18 cellular contexts compared by ENCODE assay signal in the genomic region with DNA sequence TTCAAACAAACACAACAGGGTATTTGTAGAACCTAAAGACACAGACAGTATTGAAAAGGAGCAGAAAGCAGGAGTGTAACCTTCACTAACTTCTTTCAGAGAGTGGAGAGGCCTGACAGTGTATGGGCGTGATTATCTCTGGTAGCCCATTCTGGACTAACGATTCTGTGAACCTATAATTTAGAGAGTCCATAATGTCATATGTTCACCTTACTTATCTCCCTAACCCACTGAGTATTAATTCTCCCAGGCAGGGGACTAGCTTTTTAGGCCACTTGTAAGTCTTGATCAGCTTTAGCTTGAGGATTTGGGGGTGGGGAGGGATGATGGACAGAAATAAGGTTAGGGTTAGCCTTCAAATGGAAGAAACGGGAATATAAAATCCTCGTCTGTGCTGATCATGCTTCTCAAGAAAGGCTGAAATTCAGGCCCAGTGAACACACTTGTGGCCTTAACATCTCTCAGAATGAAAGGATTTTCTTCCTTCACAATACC. TPM values are rescaled to one million over a fixed set of nuclear protein-coding genes. Genes with fewer than 3 reads are reported as not detected.
DNase-seq lines count a peak whose midpoint lies in the region; ATAC-seq, FAIRE-seq and TF ChIP-seq lines count a peak whose summit lies in the region.
"Had no signal": no experiment of that assay in that cellular context is flagged by ENCODE, and none has a peak within 500 bp of the region (broad histone marks: within the 10 kb centered on the region; RNA-seq: fewer than 3 reads in every experiment).

No MANE protein-coding gene starts in this region.

- no peaks in the 10 kb centered on the region for H3K9me3 ChIP-seq in IMR-90 (ENCODE audit: control insufficient read depth, insufficient read depth, low read length)
- no peaks in the 10 kb centered on the region for H3K9me3 ChIP-seq in adipocyte (ENCODE audit: control insufficient read depth, low read length)
- no peaks in the 10 kb centered on the region for H3K9me3 ChIP-seq in kidney (ENCODE audit: control insufficient read depth in 1 of 2, low read length in 2 of 2)
- H3K9me3 ChIP-seq in smooth muscle cell (replicated peaks; ENCODE audit: low read depth) = no peaks in the 10 kb centered on the region
- H3K9me3 ChIP-seq: heart right ventricle, thoracic aorta had no signal

- H2AFZ ChIP-seq in IMR-90 (replicated peaks; ENCODE audit: low read length, poor library complexity) (no peak overlapping the region), smooth muscle cell (ENCODE audit: low read depth) (no peak overlapping the region)

- H3F3A ChIP-seq in smooth muscle cell (ENCODE audit: low read depth) = peaks cover 23% of the 10 kb centered on the region

- H3K56ac ChIP-seq in IMR-90 (ENCODE audit: extremely low read depth, insufficient read depth, low read length) = no peak overlapping the region

- H3K4me1 ChIP-seq in IMR-90 (ENCODE audit: control insufficient read depth, insufficient read depth, low read length) = peaks cover 16% of the 10 kb centered on the region
- H3K4me1 ChIP-seq in adipocyte (ENCODE audit: control insufficient read depth, insufficient read depth, low read length) = peaks cover 69% of the 10 kb centered on the region
- peaks cover 40 to 49% of the 10 kb centered on the region in 2 donors for H3K4me1 ChIP-seq in kidney (ENCODE audit: control insufficient read depth in 1 of 2, insufficient read depth in 1 of 2, low read depth in 1 of 2, low read length in 2 of 2)
- H3K4me1 ChIP-seq in smooth muscle cell (ENCODE audit: low read depth) = peaks cover 34% of the 10 kb centered on the region

- H3K4me1 Mint-ChIP-seq in immature natural killer cell = peaks cover 15 to 17% of the 10 kb centered on the region in 2 donors

- TF ChIP-seq CTCF in IMR-90 (conservative IDR thresholded peaks at IDR 0.05; ENCODE audit: low read depth, low read length) (no peak), kidney (IDR thresholded peaks at IDR 0.05; ENCODE audit: borderline replicate concordance, extremely low read depth, insufficient read depth) (no peak), smooth muscle cell (IDR thresholded peaks at IDR 0.05; ENCODE audit: borderline replicate concordance, insufficient read depth, poor library complexity, severe bottlenecking) (no peak)

- no peak overlapping the region for H2BK15ac ChIP-seq in IMR-90 (ENCODE audit: low read depth, low read length)

- no peak overlapping the region for H4K5ac ChIP-seq in IMR-90 (ENCODE audit: low read depth, low read length)

- no CpG with 5 or more reads among the region's 4 CpGs for whole genome bisulfite sequencing in IMR-90 (ENCODE audit: extremely low coverage in 2 of 2, insufficient read length in 1 of 2), 2 experiments
- WGBS in smooth muscle cell (ENCODE audit: low lambda C conversion rate) = 86% methylated on average over 4 of the region's 4 CpGs

- DNase-seq in IMR-90 (no peak), adipocyte (ENCODE audit: low read depth) (no peak), kidney (no peak), smooth muscle cell (lab: John Stamatoyannopoulos, UW; ENCODE audit: unreplicated experiment) (no peak), immature natural killer cell (no peak), amniotic stem cell (lab: John Stamatoyannopoulos, UW) (no peak), A172 (ENCODE audit: low spot score) (no peak), NCI-H2107 (lab: John Stamatoyannopoulos, UW) (no peak)
- DNase-seq: activated CD8-positive, alpha-beta T cell treated with anti-CD3 and anti-CD28 coated beads for 36 hours; AML-193; heart right ventricle; left cardiac atrium; NCI-H1092 treated with DMSO at 0.1 percent for 48 hours; nephron progenitor cell; retina; stimulated activated CD4-positive, alpha-beta T cell treated with anti-CD3 and anti-CD28 coated beads, Interleukin-2, amount 100 ng/mL, for 24 hours had no signal

- ATAC-seq in IMR-90 (ENCODE audit: low read depth) = no peak
- ATAC-seq: activated CD8-positive, alpha-beta T cell treated with anti-CD3 and anti-CD28 coated beads for 36 hours; heart right ventricle; left cardiac atrium had no signal

- H3K36me3 ChIP-seq in IMR-90 (ENCODE audit: control insufficient read depth, insufficient read depth, low read length) = no peaks in the 10 kb centered on the region
- no peaks in the 10 kb centered on the region for H3K36me3 ChIP-seq in adipocyte (ENCODE audit: control insufficient read depth, insufficient read depth, low read length, severe bottlenecking)
- H3K36me3 ChIP-seq in kidney (ENCODE audit: control insufficient read depth in 1 of 2, insufficient read depth in 2 of 2, low read length in 2 of 2) = no peaks in the 10 kb centered on the region
- H3K36me3 ChIP-seq in smooth muscle cell (ENCODE audit: low read depth) = no peaks in the 10 kb centered on the region
- H3K36me3 ChIP-seq: heart right ventricle, thoracic aorta had no signal

- no peak overlapping the region for H3K4me2 ChIP-seq in IMR-90 (ENCODE audit: low read depth, low read length)
- H3K4me2 ChIP-seq in smooth muscle cell = no peak overlapping the region

- no peak overlapping the region for H3K18ac ChIP-seq in IMR-90 (ENCODE audit: low read depth, low read length)

- H3K27ac ChIP-seq in IMR-90 (ENCODE audit: insufficient read depth, low read length) = no peak overlapping the region
- peak overlapping the region; percentile 93 to 97 for H3K27ac ChIP-seq in kidney (ENCODE audit: low read depth in 2 of 2, low read length in 2 of 2)
- peak overlapping the region; percentile 85 for H3K27ac ChIP-seq in smooth muscle cell (ENCODE audit: low read depth)
- H3K27ac ChIP-seq: heart right ventricle, thoracic aorta had no signal

- no peaks in the 10 kb centered on the region for H3K9me3 Mint-ChIP-seq in immature natural killer cell
- H3K9me3 Mint-ChIP-seq: activated CD8-positive, alpha-beta T cell treated with anti-CD3 and anti-CD28 coated beads for 36 hours; nephron progenitor cell had no signal

- FAIRE-seq in kidney (lab: Jason Lieb, UNC) = no peak
- FAIRE-seq: colon had no signal

- no peaks in the 10 kb centered on the region for H3K79me2 ChIP-seq in smooth muscle cell (ENCODE audit: low read depth)

- no peak overlapping the region for H2BK5ac ChIP-seq in IMR-90 (ENCODE audit: low read depth, low read length, poor library complexity, severe bottlenecking)

- no peak overlapping the region for H2AK9ac ChIP-seq in IMR-90 (replicated peaks; ENCODE audit: low read depth, low read length, poor library complexity)

- TF ChIP-seq RAD21 in IMR-90 (IDR thresholded peaks at IDR 0.05; ENCODE audit: low read length) = no peak

- peaks cover 27% of the 10 kb centered on the region for H3K9me1 ChIP-seq in IMR-90 (ENCODE audit: insufficient read depth, low read length)

- POLR2A ChIA-PET in IMR-90 (lab: Charles Lee; ENCODE audit: unreplicated experiment) = interaction anchor here (0.6 kb wide), 1 partner anchor 1541 kb away, joined by 5 read pairs; no protein-coding TSS in a partner anchor

- no peak overlapping the region for H4K8ac ChIP-seq in IMR-90 (ENCODE audit: low read depth in 2 of 2, low read length in 2 of 2)

- peaks cover 3 to 13% (median 8%) of the 10 kb centered on the region in 3 donors for H3K27me3 Mint-ChIP-seq in immature natural killer cell (ENCODE audit: low read depth in 3 of 3)
- H3K27me3 Mint-ChIP-seq: activated CD8-positive, alpha-beta T cell treated with anti-CD3 and anti-CD28 coated beads for 36 hours had no signal

- dilution Hi-C loops in IMR-90 (cut with HindIII; ENCODE audit: low sequenced_read_pairs, unreplicated experiment) = no loop called here

- no peak overlapping the region for H3K23ac ChIP-seq in IMR-90 (ENCODE audit: low read depth, low read length)

- no peaks in the 10 kb centered on the region for H3K36me3 Mint-ChIP-seq in immature natural killer cell

- peaks cover 3% of the 10 kb centered on the region; the same call in 1 of the 2 replicates for H3K27me3 ChIP-seq in IMR-90 (ENCODE audit: control insufficient read depth, insufficient read depth, low read length)
- no peaks in the 10 kb centered on the region for H3K27me3 ChIP-seq in adipocyte (replicated peaks; ENCODE audit: control insufficient read depth, insufficient read depth, low read length)
- peaks cover 13% of the 10 kb centered on the region for H3K27me3 ChIP-seq in smooth muscle cell (ENCODE audit: low read depth)

- H3K4me3 ChIP-seq in IMR-90 (ENCODE audit: insufficient read depth, low read depth, low read length) = no peak overlapping the region
- H3K4me3 ChIP-seq in adipocyte (ENCODE audit: low read length) = no peak overlapping the region
- H3K4me3 ChIP-seq in kidney (ENCODE audit: low read length in 2 of 2) = peak overlapping the region; percentile 23 to 28
- H3K4me3 ChIP-seq in smooth muscle cell = no peak overlapping the region
- H3K4me3 ChIP-seq: heart right ventricle, thoracic aorta had no signal

- intact Hi-C loops in IMR-90 (cut with micrococcal nuclease) (no loop called here), kidney (cut with DNase I) (no loop called here)

- no TSS peak for BruUV-seq in IMR-90 (replicated peaks; lab: Mats Ljungman, UMichigan)

- TF ChIP-seq POLR2A in IMR-90 (IDR thresholded peaks at IDR 0.05; ENCODE audit: low read depth, low read length) = no peak

- H4K20me1 ChIP-seq in IMR-90 (ENCODE audit: insufficient read depth, low read length) = no peaks in the 10 kb centered on the region
- H4K20me1 ChIP-seq in smooth muscle cell (ENCODE audit: low read depth) = peaks cover 2% of the 10 kb centered on the region

- no peak overlapping the region for H3K9ac ChIP-seq in IMR-90 (ENCODE audit: low read depth, low read length)
- H3K9ac ChIP-seq in adipocyte (ENCODE audit: low read length) = peak overlapping the region; percentile 67
- H3K9ac ChIP-seq in kidney (ENCODE audit: low read length in 2 of 2) = peak overlapping the region in 1 of 2 donors; percentile 43
- peak overlapping the region; percentile 75 for H3K9ac ChIP-seq in smooth muscle cell (ENCODE audit: low read depth)

- H3K79me1 ChIP-seq in IMR-90 (ENCODE audit: low read depth in 1 of 2, low read length in 2 of 2) = peaks cover 3 to 5% of the 10 kb centered on the region in 2 experiments; a peak in 1 of 4 replicates

- in situ Hi-C loops in IMR-90 (cut with MboI; ENCODE audit: low sequenced_read_pairs) = no loop called here

- H3K4me3 Mint-ChIP-seq in immature natural killer cell = peak overlapping the region in 1 of 5 donors; percentile 13
- H3K4me3 Mint-ChIP-seq: activated CD8-positive, alpha-beta T cell treated with anti-CD3 and anti-CD28 coated beads for 36 hours; nephron progenitor cell had no signal

- H4K91ac ChIP-seq in IMR-90 (ENCODE audit: insufficient read depth, low read depth, low read length) = no peak overlapping the region

- peak overlapping the region; percentile 54; the same call in 1 of the 2 replicates for H2AK5ac ChIP-seq in IMR-90 (ENCODE audit: low read depth, low read length)

- H3K4ac ChIP-seq in IMR-90 (ENCODE audit: low read depth, low read length) = no peak overlapping the region

- H3K27ac Mint-ChIP-seq in immature natural killer cell = peak overlapping the region in 1 of 6 donors; percentile 15
- H3K27ac Mint-ChIP-seq: activated CD8-positive, alpha-beta T cell treated with anti-CD3 and anti-CD28 coated beads for 36 hours; nephron progenitor cell had no signal

- peak overlapping the region; percentile 66 for H2BK20ac ChIP-seq in IMR-90 (ENCODE audit: low read depth, low read length)

- CTCF ChIA-PET in IMR-90 (lab: Yijun Ruan, JAX) = no interaction called here

- H3K14ac ChIP-seq in IMR-90 (replicated peaks; ENCODE audit: low read depth, low read length) = peak overlapping the region; percentile 59; the same call in 1 of the 2 replicates

- H2BK120ac ChIP-seq in IMR-90 (ENCODE audit: low read depth, low read length) = peak overlapping the region; percentile 60; the same call in 1 of the 2 replicates

RNA-seq across cellular contexts. Expression of a gene that starts 2.8 kb away (rescaled TPM):
- total RNA-seq in IMR-90 (2012; rRNA removed) (0.90 and 1.4 TPM in 2 replicates), kidney (72.0 TPM), smooth muscle cell (4.6 and 6.5 TPM in 2 replicates)
- polyA plus RNA-seq in IMR-90 (2012; rRNA removed) (0.14 and 0.17 TPM in 2 replicates), kidney (ENCODE audit: insufficient read depth, low read depth, low replicate concordance) (9.2 TPM), smooth muscle cell (0.26 and 1.7 TPM in 2 replicates), immature natural killer cell (1 to 10 TPM in 1 of 3 donors, under 1 TPM in 2; 0.38 to 1.1 (median 0.96) TPM)
- 0.05 and 0.08 TPM in 2 replicates for polyA plus RNA-seq in IMR-90 (2012; cell fraction: cytosol; rRNA removed)
- polyA plus RNA-seq in IMR-90 (2012; cell fraction: nucleus; rRNA removed; ENCODE audit: low replicate concordance) = 0.07 and 0.25 TPM in 2 replicates
- total RNA-seq in A172 (2014; rRNA removed; shearing (Covaris generic)) = 3.2 and 4.7 TPM in 2 replicates

RNA-seq across cellular contexts. Expression of a gene that starts 37.2 kb away (rescaled TPM):
- total RNA-seq in IMR-90 (2012; rRNA removed) (0.28 and 0.54 TPM in 2 replicates), kidney (14.6 TPM), smooth muscle cell (0.18 and 0.40 TPM in 2 replicates)
- polyA plus RNA-seq in IMR-90 (2012; rRNA removed) (1.7 TPM in 2 replicates), kidney (ENCODE audit: insufficient read depth, low read depth, low replicate concordance) (10.5 TPM), smooth muscle cell (1.2 and 4.9 TPM in 2 replicates), immature natural killer cell (1 to 10 TPM in 2 of 3 donors, under 1 TPM in 1; 0.41 to 1.2 (median 1.0) TPM)
- 0.28 and 0.71 TPM in 2 replicates for polyA plus RNA-seq in IMR-90 (2012; cell fraction: cytosol; rRNA removed)
- 11.7 and 15.4 TPM in 2 replicates for polyA plus RNA-seq in IMR-90 (2012; cell fraction: nucleus; rRNA removed; ENCODE audit: low replicate concordance)
- total RNA-seq in A172 (2014; rRNA removed; shearing (Covaris generic)) = 0.07 TPM in 1 of 2 replicates, not detected in the other
- total RNA-seq: activated CD8-positive, alpha-beta T cell treated with anti-CD3 and anti-CD28 coated beads for 36 hours had no signal

Comparison
In these comparisons a context has a peak if more than half of its experiments do, and no peak if none do; other contexts are left out.
1. H3K4me3 ChIP-seq: peak in kidney (2 of 2); none in IMR-90 (single experiment), adipocyte (single experiment) and smooth muscle cell (single experiment).
2. RNA of a gene that starts 37.2 kb away (total RNA-seq): 14.6 TPM in kidney (single experiment); 0.28 to 0.54 TPM in IMR-90, 0.18 to 0.40 TPM in smooth muscle cell and 0.07 TPM in A172; every median in the first group is over 10 times any median in the second.